ENCODE assay signal across 16 cellular contexts in the genomic region with DNA sequence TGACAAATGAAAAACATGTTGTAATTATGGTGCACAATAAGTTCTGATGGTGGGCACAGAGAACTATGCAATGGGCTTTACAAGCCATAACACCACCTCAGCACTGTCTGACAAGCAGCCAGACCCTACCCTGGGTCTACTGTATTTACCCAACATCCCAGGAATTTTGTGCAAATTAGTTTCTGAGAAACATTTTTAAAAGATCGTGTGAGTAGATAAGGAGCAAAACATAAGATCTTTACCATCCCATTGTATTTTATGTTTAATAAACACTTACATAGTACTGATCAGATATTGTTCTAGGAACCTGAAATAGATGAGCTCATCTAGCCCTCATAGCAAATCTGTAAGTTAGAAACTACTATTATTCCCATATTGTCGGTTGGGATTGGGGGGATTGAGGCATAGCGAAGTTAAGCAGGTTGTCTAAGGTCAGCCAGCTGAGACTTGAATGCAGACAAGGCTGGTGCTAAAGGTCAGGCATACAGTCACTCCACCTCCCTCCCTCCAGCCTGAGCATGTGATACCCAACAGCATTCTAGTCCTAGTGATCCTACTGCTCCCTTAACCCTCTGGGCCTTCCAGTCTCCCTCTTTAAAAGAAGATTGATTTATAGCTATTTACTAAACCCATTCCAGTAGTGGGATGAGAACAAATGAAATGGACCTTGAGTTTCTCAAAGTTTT.
DNase-seq lines count a peak whose midpoint lies in the region; ATAC-seq, FAIRE-seq and TF ChIP-seq lines count a peak whose summit lies in the region.
"Had no signal": no experiment of that assay in that cellular context is flagged by ENCODE, and none has a peak within 500 bp of the region (broad histone marks: within the 10 kb centered on the region; RNA-seq: fewer than 3 reads in every experiment).

No MANE protein-coding gene starts in this region.

- H2BK5ac ChIP-seq in trophoblast cell (ENCODE audit: low read depth, low read length, poor library complexity), result no peak overlapping the region

- no peak overlapping the region for H3K18ac ChIP-seq in trophoblast cell (ENCODE audit: low read length)

- no peak overlapping the region for H2AK5ac ChIP-seq in trophoblast cell (ENCODE audit: low read length)

- TF ChIP-seq CTCF in GM23338 (conservative IDR thresholded peaks at IDR 0.05; ENCODE audit: low read depth in 2 of 2) (no peak), RWPE2 (IDR thresholded peaks at IDR 0.05; ENCODE audit: poor library complexity, severe bottlenecking) (no peak), D721Med (IDR thresholded peaks at IDR 0.05; ENCODE audit: insufficient read depth, missing control alignments) (no peak), chondrocyte (IDR thresholded peaks at IDR 0.05) (no peak)

- no CpG with 5 or more reads among the region's 3 CpGs for WGBS in trophoblast cell (ENCODE audit: extremely low coverage, insufficient coverage, insufficient read length)

- H3K79me2 ChIP-seq in GM23338 (replicated peaks; ENCODE audit: insufficient read depth) (no peaks in the 10 kb centered on the region), trophoblast cell (ENCODE audit: control insufficient read depth, insufficient read depth, low read length, poor library complexity) (no peaks in the 10 kb centered on the region)

- H3K9ac ChIP-seq in trophoblast cell (ENCODE audit: low read length), result no peak overlapping the region
- H3K9ac ChIP-seq: SK-N-SH had no signal

- H3K27me3 ChIP-seq in GM23338 (ENCODE audit: insufficient read depth), result no peaks in the 10 kb centered on the region
- H3K27me3 ChIP-seq in RWPE2 (ENCODE audit: insufficient read depth, poor library complexity, severe bottlenecking), result no peaks in the 10 kb centered on the region
- H3K27me3 ChIP-seq in trophoblast cell (ENCODE audit: insufficient read depth, low read length), result no peaks in the 10 kb centered on the region

- H3K79me1 ChIP-seq in trophoblast cell (ENCODE audit: low read length), result peaks cover 12% of the 10 kb centered on the region

- H3K36me3 ChIP-seq in GM23338 (ENCODE audit: insufficient read depth) (no peaks in the 10 kb centered on the region), RWPE2 (ENCODE audit: low read depth) (no peaks in the 10 kb centered on the region), trophoblast cell (ENCODE audit: control insufficient read depth in 1 of 2, insufficient read depth in 2 of 2, low read length in 2 of 2) (peaks cover 0 to 1% of the 10 kb centered on the region in 2 experiments)

- H3K36me3 Mint-ChIP-seq in GM23338 (ENCODE audit: low read depth) (no peaks in the 10 kb centered on the region), chondrocyte (ENCODE audit: low read depth) (peaks cover 3% of the 10 kb centered on the region)

- no peaks in the 10 kb centered on the region for H3K4me1 ChIP-seq in GM23338 (ENCODE audit: insufficient read depth)
- peaks cover 32% of the 10 kb centered on the region for H3K4me1 ChIP-seq in RWPE2 (ENCODE audit: insufficient read depth, poor library complexity, severe bottlenecking)
- peaks cover 3 to 13% of the 10 kb centered on the region in 2 experiments for H3K4me1 ChIP-seq in trophoblast cell (ENCODE audit: control insufficient read depth in 1 of 2, insufficient read depth in 2 of 2, low read length in 2 of 2)

- no peak overlapping the region for H3K4me3 Mint-ChIP-seq in GM23338
- H3K4me3 Mint-ChIP-seq in chondrocyte (ENCODE audit: unreplicated experiment), result no peak overlapping the region
- H3K4me3 Mint-ChIP-seq: B cell had no signal

- peak; percentile 61 for ATAC-seq in GM23338
- ATAC-seq in RWPE2 (ENCODE audit: low read depth), result no peak
- no peak for ATAC-seq in GM21515 (IDR thresholded peaks at IDR 0.05; ENCODE audit: unreplicated experiment)

- no peak overlapping the region for H3K14ac ChIP-seq in trophoblast cell (ENCODE audit: low read length)

- H3K27me3 Mint-ChIP-seq in GM23338 (ENCODE audit: insufficient read depth, low read depth, poor library complexity) (no peaks in the 10 kb centered on the region), chondrocyte (ENCODE audit: low read depth) (no peaks in the 10 kb centered on the region)
- H3K27me3 Mint-ChIP-seq: B cell had no signal

- H4K91ac ChIP-seq in trophoblast cell (ENCODE audit: low read depth, low read length), result no peak overlapping the region

- H3K23ac ChIP-seq in trophoblast cell (ENCODE audit: low read length), result no peak overlapping the region

- H2AFZ ChIP-seq in GM23338 (no peak overlapping the region), trophoblast cell (ENCODE audit: insufficient read depth, low read length, poor library complexity) (no peak overlapping the region)

- H3K4me2 ChIP-seq in GM23338 (no peak overlapping the region), trophoblast cell (ENCODE audit: low read length) (no peak overlapping the region)
- H3K4me2 ChIP-seq: SK-N-SH had no signal

- no peak overlapping the region for H3K27ac ChIP-seq in GM23338 (ENCODE audit: low read depth)
- peak overlapping the region; percentile 94 for H3K27ac ChIP-seq in RWPE2 (ENCODE audit: poor library complexity, severe bottlenecking)
- no peak overlapping the region for H3K27ac ChIP-seq in trophoblast cell (ENCODE audit: low read depth, low read length)

- H3K9me2 ChIP-seq in GM23338 (ENCODE audit: insufficient read depth), result no peaks in the 10 kb centered on the region
- H3K9me2 ChIP-seq: SK-N-SH had no signal

- H2BK12ac ChIP-seq in trophoblast cell (ENCODE audit: low read length), result no peak overlapping the region

- no peaks in the 10 kb centered on the region for H3K4me1 Mint-ChIP-seq in GM23338
- peaks cover 19% of the 10 kb centered on the region for H3K4me1 Mint-ChIP-seq in chondrocyte (ENCODE audit: low read depth)
- H3K4me1 Mint-ChIP-seq: B cell had no signal

- peaks cover 13% of the 10 kb centered on the region; the same call in 2 of the 3 replicates for H3K9me3 Mint-ChIP-seq in GM23338
- peaks cover 8% of the 10 kb centered on the region for H3K9me3 Mint-ChIP-seq in chondrocyte (ENCODE audit: low read depth)

- no peaks in the 10 kb centered on the region for H3F3A ChIP-seq in GM23338 (replicated peaks; ENCODE audit: low read depth)

- no peak overlapping the region for H3K4ac ChIP-seq in trophoblast cell (ENCODE audit: low read depth, low read length)

- H3K27ac Mint-ChIP-seq in GM23338, result no peak overlapping the region
- no peak overlapping the region for H3K27ac Mint-ChIP-seq in chondrocyte (ENCODE audit: unreplicated experiment)
- H3K27ac Mint-ChIP-seq: B cell had no signal

- no peaks in the 10 kb centered on the region for H4K20me1 ChIP-seq in GM23338 (replicated peaks; ENCODE audit: insufficient read depth)

- H2BK120ac ChIP-seq in trophoblast cell (ENCODE audit: insufficient read depth, low read length, poor library complexity), result no peak overlapping the region

- no peak for DNase-seq in GM23338 (ENCODE audit: low spot score)
- no peak for DNase-seq in RWPE2 (ENCODE audit: low spot score)
- peak; percentile 64 for DNase-seq in islet precursor cell
- DNase-seq in trophoblast cell, result peak; percentile 58 to 68
- no peak for DNase-seq in D721Med (ENCODE audit: insufficient read length, low spot score)
- DNase-seq in chondrocyte (ENCODE audit: low spot score), result no peak
- DNase-seq: ACHN, DMS53, KG1, NCI-H1092, SK-N-SH had no signal

- H4K8ac ChIP-seq in trophoblast cell (ENCODE audit: low read depth, low read length), result no peak overlapping the region

- FAIRE-seq in D721Med (lab: Jason Lieb, UNC), result no peak
- FAIRE-seq: GM12891, GM19239, HTR-8/SVneo had no signal

- H3K9me3 ChIP-seq in RWPE2 (ENCODE audit: severe bottlenecking) (peaks cover 15% of the 10 kb centered on the region), trophoblast cell (ENCODE audit: insufficient read depth, low read depth, low read length) (no peaks in the 10 kb centered on the region)
- H3K9me3 ChIP-seq: SK-N-SH had no signal

- H4K12ac ChIP-seq in trophoblast cell (ENCODE audit: low read depth, low read length), result no peak overlapping the region

- H3K4me3 ChIP-seq in GM23338 (no peak overlapping the region), RWPE2 (ENCODE audit: severe bottlenecking) (no peak overlapping the region), trophoblast cell (ENCODE audit: low read depth, low read length) (no peak overlapping the region)

TF ChIP-seq in GM23338, 12 proteins besides CTCF, POLR2A, EP300 and RAD21 (continues in another document):
- TF ChIP-seq EZH2phosphoT487 (IDR thresholded peaks at IDR 0.05; ENCODE audit: unreplicated experiment) (no peak), EZH2 (IDR thresholded peaks at IDR 0.05; ENCODE audit: low read depth, unreplicated experiment) (no peak), POLR2AphosphoS5 (IDR thresholded peaks at IDR 0.05; ENCODE audit: low read depth) (no peak), JUNB (IDR thresholded peaks at IDR 0.05; ENCODE audit: unreplicated experiment) (no peak), ZNF331 (CRISPR knock-in tag; IDR thresholded peaks at IDR 0.05; ENCODE audit: low read depth) (no peak)

Comparison
In these comparisons a context has a peak if more than half of its experiments do, and no peak if none do; other contexts are left out.
1. DNase-seq: peak in islet precursor cell (single experiment) and trophoblast cell (2 of 2); none in GM23338 (single experiment), RWPE2 (single experiment), D721Med (single experiment) and chondrocyte (single experiment).